Comparison of ENCODE assay signal across 13 cellular contexts in the genomic region with DNA sequence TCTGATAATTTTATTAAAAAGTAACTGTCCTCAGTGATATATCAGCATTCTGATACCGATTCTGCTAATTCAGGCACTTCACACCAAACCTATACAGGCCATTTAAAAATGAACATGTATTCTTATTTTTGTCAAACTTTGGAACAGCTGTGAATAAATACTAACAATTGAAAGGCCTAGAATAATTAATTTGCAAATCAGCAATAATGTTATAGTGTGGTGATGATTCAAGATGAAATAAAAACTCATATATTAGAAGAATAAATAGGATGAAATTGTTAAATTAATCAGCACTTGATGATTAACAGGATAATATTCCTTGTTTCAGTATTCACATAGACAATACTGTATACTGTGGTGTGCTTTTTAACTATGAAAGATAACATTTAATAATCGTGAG. TPM values are rescaled to one million over a fixed set of nuclear protein-coding genes. Genes with fewer than 3 reads are reported as not detected.
DNase-seq lines count a peak whose midpoint lies in the region; ATAC-seq and TF ChIP-seq lines count a peak whose summit lies in the region.
"Had no signal": no experiment of that assay in that cellular context is flagged by ENCODE, and none has a peak within 500 bp of the region (broad histone marks: within the 10 kb centered on the region; RNA-seq: fewer than 3 reads in every experiment).

No MANE protein-coding gene starts in this region.

- ATAC-seq in T-helper 17 cell = no peak
- no peak for ATAC-seq in psoas muscle
- ATAC-seq in GM19351 (IDR thresholded peaks at IDR 0.05; ENCODE audit: unreplicated experiment) = no peak

- no peaks in the 10 kb centered on the region for H3K36me3 Mint-ChIP-seq in T-helper 17 cell (ENCODE audit: low read depth)

- peaks cover 11% of the 10 kb centered on the region for H3K4me1 ChIP-seq in psoas muscle

- no peaks in the 10 kb centered on the region for H3K9me3 ChIP-seq in T-helper 17 cell (ENCODE audit: control insufficient read depth, low read length, poor library complexity, severe bottlenecking)
- no peaks in the 10 kb centered on the region for H3K9me3 ChIP-seq in psoas muscle

- 56 to 80% (median 65%) methylated on average over 2 of the region's 2 CpGs for WGBS in psoas muscle, 3 donors

- peak overlapping the region; percentile 99 for H3K4me3 ChIP-seq in GM12865 (ENCODE audit: low read depth, low read length)
- peak overlapping the region; percentile 92 for H3K4me3 ChIP-seq in psoas muscle

- intact Hi-C loops in psoas muscle (cut with DNase I) = no loop called here

- H3K36me3 ChIP-seq in psoas muscle (ENCODE audit: insufficient read depth in 1 of 2, low read depth in 1 of 2) = no peaks in the 10 kb centered on the region

- H3K4me1 Mint-ChIP-seq in T-helper 17 cell = peaks cover 22% of the 10 kb centered on the region

- H3K4me3 Mint-ChIP-seq in T-helper 17 cell = no peak overlapping the region

- peak overlapping the region; percentile 98 for H3K27ac ChIP-seq in psoas muscle

- no peaks in the 10 kb centered on the region for H3K27me3 ChIP-seq in psoas muscle (ENCODE audit: insufficient read depth in 3 of 3, low read length in 2 of 3)

- DNase-seq in NCI-H1417 (lab: John Stamatoyannopoulos, UW) = peak in 2 of 3 experiments; percentile 45 to 71
- DNase-seq in NCI-H1417 treated with DMSO at 0.1 percent for 48 hours (lab: John Stamatoyannopoulos, UW) = no peak
- DNase-seq in GM12865 (ENCODE audit: low read depth) = no peak
- no peak for DNase-seq in T-helper 17 cell
- no peak for DNase-seq in psoas muscle
- no peak for DNase-seq in CD1c-positive myeloid dendritic cell (ENCODE audit: extremely low spot score)
- DNase-seq in NCI-H1436 (lab: John Stamatoyannopoulos, UW) = no peak
- DNase-seq: activated CD8-positive, alpha-beta memory T cell treated with anti-CD3 and anti-CD28 coated beads, Interleukin-2, amount 50 U/mL, for 48 hours; effector memory CD4-positive, alpha-beta T cell; glutamatergic neuron; stimulated activated CD4-positive, alpha-beta T cell treated with anti-CD3 and anti-CD28 coated beads, Interleukin-4, amount 100 ng/mL, for 4 hours; substantia nigra had no signal

- TF ChIP-seq CTCF in GM12865 (IDR thresholded peaks at IDR 0.05; ENCODE audit: insufficient read depth, low read depth, low read length, missing control alignments) (no peak), psoas muscle (IDR thresholded peaks at IDR 0.05) (no peak)

- peaks cover 8% of the 10 kb centered on the region for H3K27me3 Mint-ChIP-seq in T-helper 17 cell

- H3K27ac Mint-ChIP-seq in T-helper 17 cell = peak overlapping the region; percentile 84

RNA-seq across cellular contexts. Expression of a gene that starts 9.9 kb away (rescaled TPM):
- 1 to 10 TPM; 7.7 to 8.2 TPM for total RNA-seq in T-helper 17 cell
- total RNA-seq in psoas muscle = 1 to 10 TPM; 3.5 to 7.4 (median 6.5) TPM
- 10 to 100 TPM in 1 of 3 donors, 1 to 10 TPM in 2; 4.6 to 12.7 (median 7.8) TPM for polyA plus RNA-seq in psoas muscle

RNA-seq across cellular contexts. Expression of a gene that starts 19.9 kb away (rescaled TPM):
- 10 to 100 TPM; 45.8 to 50.1 TPM for total RNA-seq in T-helper 17 cell
- total RNA-seq in psoas muscle = 100 to 1,000 TPM in 3 of 4 donors, 10 to 100 TPM in 1; 84.0 to 120 (median 109) TPM
- polyA plus RNA-seq in psoas muscle = 100 to 1,000 TPM in 1 of 3 donors, 10 to 100 TPM in 2; 67.8 to 128 (median 71.8) TPM

Comparison
In these comparisons a context has a peak if more than half of its experiments do, and no peak if none do; other contexts are left out.
1. DNase-seq: peak in NCI-H1417 (2 of 3); none in NCI-H1417 treated with DMSO at 0.1 percent for 48 hours (single experiment), GM12865 (single experiment), T-helper 17 cell (0 of 3), psoas muscle (0 of 2), CD1c-positive myeloid dendritic cell (single experiment) and NCI-H1436 (single experiment).